ENCODE assay signal across 8 cellular contexts in genomic region chr4:77819836-77820679, GRCh38.
DNase-seq lines count a peak whose midpoint lies in the region; ATAC-seq and TF ChIP-seq lines count a peak whose summit lies in the region.

No MANE protein-coding gene starts in this region.

- peak overlapping the region; percentile 79 for H3K4me2 ChIP-seq in OCI-LY3 (ENCODE audit: low read length)

- peak; percentile 50 for DNase-seq in DMS 273 treated with DMSO at 0.1 percent for 48 hours (lab: John Stamatoyannopoulos, UW)
- peak; percentile 93 for DNase-seq in activated T-cell treated with anti-CD3 and anti-CD28 coated beads for 24 hours (ENCODE audit: low read depth)
- DNase-seq in epithelial cell of esophagus (ENCODE audit: low read depth) = peak; percentile 93
- DNase-seq in stimulated activated CD8-positive, alpha-beta memory T cell treated with anti-CD3 and anti-CD28 coated beads, Interleukin-4, amount 100 ng/mL, for 48 hours = peak; percentile 96

- peak overlapping the region; percentile 76 for H2AFZ ChIP-seq in OCI-LY3 (ENCODE audit: low read depth, low read length)

- H3K36me3 ChIP-seq in HUES48 (ENCODE audit: control insufficient read depth, insufficient read depth, low read length) (no peaks in the 10 kb centered on the region), OCI-LY3 (replicated peaks; ENCODE audit: low read depth, low read length) (no peaks in the 10 kb centered on the region), mucosa of rectum (ENCODE audit: control insufficient read depth in 2 of 2, insufficient read depth in 2 of 2, low read length in 2 of 2) (no peaks in the 10 kb centered on the region)

- ATAC-seq in GM21423 (IDR thresholded peaks at IDR 0.05; ENCODE audit: unreplicated experiment) = peak; percentile 76

- H3K9me3 ChIP-seq in HUES48 (ENCODE audit: control insufficient read depth, insufficient read depth, low read length) = no peaks in the 10 kb centered on the region
- no peaks in the 10 kb centered on the region for H3K9me3 ChIP-seq in OCI-LY3 (ENCODE audit: insufficient read depth, low read length)
- H3K9me3 ChIP-seq in mucosa of rectum (ENCODE audit: control insufficient read depth in 2 of 2, low read length in 2 of 2) = no peaks in the 10 kb centered on the region

- TF ChIP-seq CTCF in OCI-LY3 (IDR thresholded peaks at IDR 0.05; ENCODE audit: low read depth, low read length) (0 out of 2 replicates have a peak, but pooled peaks have one; percentile 7), epithelial cell of esophagus (IDR thresholded peaks at IDR 0.05; ENCODE audit: insufficient read depth, low read depth, low read length, missing control alignments) (peak; percentile 5)

- H3K4me3 ChIP-seq in HUES48 (ENCODE audit: low read depth, low read length) (peak overlapping the region; percentile 89), OCI-LY3 (ENCODE audit: low read length) (peak overlapping the region; percentile 91), epithelial cell of esophagus (ENCODE audit: low read length) (peak overlapping the region; percentile 83), mucosa of rectum (ENCODE audit: low read length in 2 of 2) (peak overlapping the region; percentile 85 to 100)

- peaks cover 49% of the 10 kb centered on the region for H3K79me2 ChIP-seq in OCI-LY3 (ENCODE audit: low read length)

- peaks cover 13% of the 10 kb centered on the region for H3K4me1 ChIP-seq in HUES48 (ENCODE audit: control insufficient read depth, insufficient read depth, low read length)
- peaks cover 25% of the 10 kb centered on the region for H3K4me1 ChIP-seq in OCI-LY3 (ENCODE audit: low read length)
- peaks cover 9 to 21% of the 10 kb centered on the region in 2 donors for H3K4me1 ChIP-seq in mucosa of rectum (ENCODE audit: control insufficient read depth in 2 of 2, insufficient read depth in 2 of 2, low read length in 2 of 2)

- peaks cover 7% of the 10 kb centered on the region; the same call in 1 of the 2 replicates for H3K27me3 ChIP-seq in HUES48 (ENCODE audit: control insufficient read depth, insufficient read depth, low read length)
- no peaks in the 10 kb centered on the region for H3K27me3 ChIP-seq in OCI-LY3 (ENCODE audit: low read depth, low read length)
- H3K27me3 ChIP-seq in mucosa of rectum (ENCODE audit: control insufficient read depth in 2 of 2, insufficient read depth in 2 of 2, low read length in 2 of 2) = no peaks in the 10 kb centered on the region

- H4K20me1 ChIP-seq in OCI-LY3 (ENCODE audit: insufficient read depth, low read length) = peaks cover 29% of the 10 kb centered on the region

- H3K27ac ChIP-seq in HUES48 (ENCODE audit: low read depth, low read length) (peak overlapping the region; percentile 86), OCI-LY3 (ENCODE audit: low read length) (peak overlapping the region; percentile 86), mucosa of rectum (ENCODE audit: low read depth in 2 of 2, low read length in 2 of 2) (peak overlapping the region; percentile 99)

- peak overlapping the region; percentile 64 for H3K9ac ChIP-seq in HUES48 (ENCODE audit: low read depth, low read length)
- peak overlapping the region; percentile 96 for H3K9ac ChIP-seq in OCI-LY3 (ENCODE audit: low read length)
- peak overlapping the region; percentile 84 to 98 for H3K9ac ChIP-seq in mucosa of rectum (ENCODE audit: low read depth in 1 of 2, low read length in 2 of 2)

Comparison
In these comparisons a context has a peak if more than half of its experiments do, and no peak if none do; other contexts are left out.
1. Peak in every context shown above with its lines: DNase-seq, ATAC-seq, H3K4me3 ChIP-seq and H3K27ac ChIP-seq.